Comparison of ENCODE assay signal across 1 cellular context in the genomic region with DNA sequence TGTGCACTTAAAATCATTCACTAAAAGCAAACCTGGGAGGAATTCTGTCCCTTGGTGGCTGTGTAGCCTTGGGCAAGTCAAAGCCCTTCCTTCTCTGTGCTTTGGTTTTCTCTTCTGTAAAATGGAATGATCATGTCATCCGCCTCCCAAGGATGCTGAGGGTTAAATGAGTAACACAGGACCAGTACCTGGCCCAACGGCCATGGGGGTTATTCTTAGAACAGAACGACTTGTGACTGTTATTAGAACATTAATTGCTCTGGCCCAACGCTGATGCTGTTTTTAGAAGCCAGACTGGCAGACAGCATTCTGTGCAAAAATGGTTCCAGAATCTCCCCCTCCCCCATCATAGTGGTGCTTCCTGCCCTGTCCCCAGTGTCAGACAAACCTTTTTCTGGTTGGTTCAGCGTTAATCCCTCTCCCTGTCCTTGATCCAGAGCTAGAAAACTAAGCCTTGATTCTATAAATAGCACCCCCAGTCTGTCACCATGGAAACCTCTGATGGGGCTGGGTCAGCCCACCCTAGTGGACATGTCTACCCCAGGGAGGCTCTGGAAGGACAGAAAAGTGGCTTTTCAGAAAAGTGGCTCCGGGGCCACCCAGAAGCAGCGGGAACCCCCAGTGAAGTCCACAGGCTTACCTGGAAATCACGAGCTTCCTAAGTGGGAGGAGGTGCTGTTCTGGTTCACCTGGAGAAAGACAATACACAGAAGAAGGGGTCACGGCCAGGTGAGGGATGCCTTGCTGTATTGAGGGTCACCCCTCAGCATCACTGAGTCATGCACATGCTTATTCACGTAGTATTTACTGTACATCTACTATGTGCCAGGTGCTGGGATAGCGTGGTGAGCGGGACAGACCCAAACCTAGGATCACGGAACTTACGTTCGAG.
TF ChIP-seq lines count a peak whose summit lies in the region.

No MANE protein-coding gene starts in this region.

TF ChIP-seq in K562, 482 proteins besides CTCF, POLR2A, EP300 and RAD21:
- TF ChIP-seq RFX1 (IDR thresholded peaks at IDR 0.05) (peak; percentile 34; the same call in 1 of the 2 replicates), ELF2 (CRISPR knock-in tag; IDR thresholded peaks at IDR 0.05) (no peak), XRCC4 (IDR thresholded peaks at IDR 0.05; ENCODE audit: extremely low read depth, insufficient read depth, insufficient read length) (no peak)
